Comparison of ENCODE assay signal across 14 cellular contexts in the genomic region with DNA sequence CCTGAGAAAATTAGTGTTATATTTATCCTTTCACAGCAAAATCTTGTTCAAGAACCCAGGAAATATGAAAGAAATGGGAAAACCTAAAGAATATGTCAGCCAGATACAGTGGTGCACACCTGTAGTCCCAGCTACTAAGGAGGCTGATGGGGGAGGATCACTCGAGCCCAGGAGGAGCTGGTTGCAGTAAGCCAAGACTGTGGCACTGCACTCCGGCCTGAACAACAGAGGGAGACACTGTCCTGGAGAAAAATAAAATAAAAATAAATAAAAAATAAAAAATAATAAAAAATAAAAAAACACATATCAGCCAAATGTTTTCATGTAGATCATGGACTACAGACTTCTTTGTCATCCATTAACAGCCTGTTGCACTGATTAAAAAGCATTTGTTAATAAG.
"Had no signal": no experiment of that assay in that cellular context is flagged by ENCODE, and none has a peak within 500 bp of the region (broad histone marks: within the 10 kb centered on the region; RNA-seq: fewer than 3 reads in every experiment).

No MANE protein-coding gene starts in this region.

- H3K4me3 ChIP-seq: body of pancreas, esophagus squamous epithelium, testis had no signal

- H3K27me3 Mint-ChIP-seq: activated naive CD4-positive, alpha-beta T cell treated with anti-CD3 and anti-CD28 coated beads, Interleukin-2, amount 50 U/mL, for 24 hours; central memory CD8-positive, alpha-beta T cell; stimulated activated naive CD8-positive, alpha-beta T cell treated with anti-CD3 and anti-CD28 coated beads, Interleukin-15, amount 100 ng/mL, for 72 hours; T-helper 17 cell had no signal

- H3K27ac ChIP-seq: body of pancreas, esophagus squamous epithelium, testis had no signal

- H3K36me3 ChIP-seq: esophagus squamous epithelium had no signal

- H3K27ac Mint-ChIP-seq: activated naive CD4-positive, alpha-beta T cell treated with anti-CD3 and anti-CD28 coated beads, Interleukin-2, amount 50 U/mL, for 24 hours; nephron; stimulated activated naive CD8-positive, alpha-beta T cell treated with anti-CD3 and anti-CD28 coated beads, Interleukin-15, amount 100 ng/mL, for 72 hours; T-helper 17 cell had no signal

- H3K4me1 Mint-ChIP-seq: activated naive CD4-positive, alpha-beta T cell treated with anti-CD3 and anti-CD28 coated beads, Interleukin-2, amount 50 U/mL, for 24 hours; central memory CD8-positive, alpha-beta T cell; nephron; stimulated activated naive CD8-positive, alpha-beta T cell treated with anti-CD3 and anti-CD28 coated beads, Interleukin-15, amount 100 ng/mL, for 72 hours; T-helper 17 cell had no signal

- ATAC-seq: body of pancreas; stimulated activated naive CD8-positive, alpha-beta T cell treated with anti-CD3 and anti-CD28 coated beads, Interleukin-15, amount 100 ng/mL, for 72 hours; T-helper 17 cell had no signal

- H3K4me1 ChIP-seq: body of pancreas, esophagus squamous epithelium, testis had no signal

- H3K27me3 ChIP-seq: body of pancreas, esophagus squamous epithelium, testis had no signal

- H3K4me3 Mint-ChIP-seq: activated naive CD4-positive, alpha-beta T cell treated with anti-CD3 and anti-CD28 coated beads, Interleukin-2, amount 50 U/mL, for 24 hours; central memory CD8-positive, alpha-beta T cell; nephron; stimulated activated naive CD8-positive, alpha-beta T cell treated with anti-CD3 and anti-CD28 coated beads, Interleukin-15, amount 100 ng/mL, for 72 hours; T-helper 17 cell had no signal

- DNase-seq: activated CD4-positive, alpha-beta T cell treated with anti-CD3 and anti-CD28 coated beads, Interleukin-2, amount 50 U/mL, for 1 hour; activated CD4-positive, CD25-positive, alpha-beta regulatory T cell; activated effector memory CD4-positive, alpha-beta T cell treated with Interleukin-2 at 50 U/mL for 16 hours; activated T-cell treated with anti-CD3 and anti-CD28 coated beads, Interleukin-2, amount 50 U/mL, for 1 hour; body of pancreas; esophagus squamous epithelium; foreskin fibroblast; stimulated activated CD4-positive, alpha-beta T cell treated with anti-CD3 and anti-CD28 coated beads, Interleukin-4, amount 100 ng/mL, for 4 hours; stimulated activated naive CD8-positive, alpha-beta T cell treated with anti-CD3 and anti-CD28 coated beads, Interleukin-15, amount 100 ng/mL, for 72 hours; T-helper 17 cell; testis had no signal

- H3K36me3 Mint-ChIP-seq: activated naive CD4-positive, alpha-beta T cell treated with anti-CD3 and anti-CD28 coated beads, Interleukin-2, amount 50 U/mL, for 24 hours had no signal

- H3K9me3 Mint-ChIP-seq: activated naive CD4-positive, alpha-beta T cell treated with anti-CD3 and anti-CD28 coated beads, Interleukin-2, amount 50 U/mL, for 24 hours; nephron had no signal

- H3K9me3 ChIP-seq: body of pancreas, esophagus squamous epithelium, testis had no signal
